ENCODE assay signal across 21 cellular contexts in genomic region chr9:3567988-3568387, GRCh38. TPM values are rescaled to one million over a fixed set of nuclear protein-coding genes. Genes with fewer than 3 reads are reported as not detected.
A peak's percentile ranks its signal among the peaks of the same experiment; 100 is the strongest.
DNase-seq lines count a peak whose midpoint lies in the region; ATAC-seq and TF ChIP-seq lines count a peak whose summit lies in the region.
"Had no signal": no experiment of that assay in that cellular context is flagged by ENCODE, and none has a peak within 500 bp of the region (broad histone marks: within the 10 kb centered on the region; RNA-seq: fewer than 3 reads in every experiment).

No MANE protein-coding gene starts in this region.

- H3K36me3 ChIP-seq in right atrium auricular region (no peaks in the 10 kb centered on the region), left ventricle myocardium inferior (no peaks in the 10 kb centered on the region)
- H3K36me3 ChIP-seq: BE2C had no signal

- H3K4me1 Mint-ChIP-seq in neural crest cell, result no peaks in the 10 kb centered on the region
- H3K4me1 Mint-ChIP-seq: CD8-positive, alpha-beta memory T cell had no signal

- peak overlapping the region; percentile 23 for H3K27ac Mint-ChIP-seq in neural crest cell (ENCODE audit: unreplicated experiment)
- H3K27ac Mint-ChIP-seq: CD14-positive monocyte; CD4-positive, alpha-beta T cell; CD8-positive, alpha-beta memory T cell had no signal

- H3K9me3 ChIP-seq in right atrium auricular region (no peaks in the 10 kb centered on the region), left ventricle myocardium inferior (replicated peaks) (no peaks in the 10 kb centered on the region)
- H3K9me3 ChIP-seq: BE2C; BLaER1 treated with 17β-estradiol and CSF1 and Interleukin-3, amounts not matched to agents 10 nM and 100 nM had no signal

- no peak overlapping the region for H3K4me3 Mint-ChIP-seq in neural crest cell
- H3K4me3 Mint-ChIP-seq: CD14-positive monocyte; CD4-positive, alpha-beta T cell; CD8-positive, alpha-beta memory T cell had no signal

- no peaks in the 10 kb centered on the region for H3K36me3 Mint-ChIP-seq in neural crest cell (ENCODE audit: low read depth)

- DNase-seq in Right ventricle myocardium inferior (ENCODE audit: missing footprints) (no peak), right atrium auricular region (ENCODE audit: low spot score) (no peak), left ventricle myocardium inferior (no peak), neural crest cell (ENCODE audit: low read depth, low spot score) (no peak), cerebellar cortex (ENCODE audit: low spot score) (no peak), AG08396 (ENCODE audit: low spot score) (no peak)
- DNase-seq: AML-193; BE2C; CD4-positive, alpha-beta T cell; CD8-positive, alpha-beta memory T cell; DMS 273 treated with DMSO at 0.1 percent for 48 hours; DMS79; EL; GDM1; GM23248; H7; HCEC 1CT had no signal

- no peak overlapping the region for H3K4me3 ChIP-seq in right atrium auricular region
- H3K4me3 ChIP-seq in left ventricle myocardium inferior, result no peak overlapping the region
- H3K4me3 ChIP-seq: BLaER1 treated with 17β-estradiol and CSF1 and Interleukin-3, amounts not matched to agents 10 nM and 100 nM; GM12878; GM23248 had no signal

- peak; percentile 67 for ATAC-seq in Right ventricle myocardium inferior
- ATAC-seq: GM12878 had no signal

- no peak for TF ChIP-seq CTCF in right atrium auricular region (IDR thresholded peaks at IDR 0.05)
- TF ChIP-seq CTCF in left ventricle myocardium inferior (IDR thresholded peaks at IDR 0.05; ENCODE audit: borderline replicate concordance), result no peak
- no peak for TF ChIP-seq CTCF in neural crest cell (conservative IDR thresholded peaks at IDR 0.05)

- H3K27me3 Mint-ChIP-seq in neural crest cell (ENCODE audit: low read depth), result no peaks in the 10 kb centered on the region
- H3K27me3 Mint-ChIP-seq: CD4-positive, alpha-beta T cell; CD8-positive, alpha-beta memory T cell had no signal

- no peaks in the 10 kb centered on the region for H3K9me3 Mint-ChIP-seq in neural crest cell
- H3K9me3 Mint-ChIP-seq: CD14-positive monocyte; CD4-positive, alpha-beta T cell; CD8-positive, alpha-beta memory T cell had no signal

- no peaks in the 10 kb centered on the region for H3K27me3 ChIP-seq in right atrium auricular region
- no peaks in the 10 kb centered on the region for H3K27me3 ChIP-seq in left ventricle myocardium inferior (ENCODE audit: low read depth)
- H3K27me3 ChIP-seq: BE2C; BLaER1 treated with 17β-estradiol and CSF1 and Interleukin-3, amounts not matched to agents 10 nM and 100 nM had no signal

- intact Hi-C loops in Right ventricle myocardium inferior (cut with DNase I), result no loop called here
- intact Hi-C loops in left ventricle myocardium inferior (cut with micrococcal nuclease), result no loop called here

- H3K27ac ChIP-seq in right atrium auricular region (peak overlapping the region in 1 of 2 donors; percentile 52), left ventricle myocardium inferior (replicated peaks) (peak overlapping the region; percentile 10)
- H3K27ac ChIP-seq: 22Rv1; BLaER1 treated with 17β-estradiol and CSF1 and Interleukin-3, amounts not matched to agents 10 nM and 100 nM; GM23248 had no signal

- H3K4me1 ChIP-seq in right atrium auricular region (peaks cover 0 to 5% of the 10 kb centered on the region in 2 donors), left ventricle myocardium inferior (peaks cover 17% of the 10 kb centered on the region)
- H3K4me1 ChIP-seq: BE2C had no signal

RNA-seq across cellular contexts. Expression of gene RFX3, which starts 42.2 kb away (rescaled TPM):
- total RNA-seq in Right ventricle myocardium inferior (3.7 TPM), right atrium auricular region (1 to 10 TPM; 2.2 to 2.7 TPM), left ventricle myocardium inferior (3.8 TPM), neural crest cell (43.6 and 46.9 TPM in 2 replicates)
